In the genomic region with DNA sequence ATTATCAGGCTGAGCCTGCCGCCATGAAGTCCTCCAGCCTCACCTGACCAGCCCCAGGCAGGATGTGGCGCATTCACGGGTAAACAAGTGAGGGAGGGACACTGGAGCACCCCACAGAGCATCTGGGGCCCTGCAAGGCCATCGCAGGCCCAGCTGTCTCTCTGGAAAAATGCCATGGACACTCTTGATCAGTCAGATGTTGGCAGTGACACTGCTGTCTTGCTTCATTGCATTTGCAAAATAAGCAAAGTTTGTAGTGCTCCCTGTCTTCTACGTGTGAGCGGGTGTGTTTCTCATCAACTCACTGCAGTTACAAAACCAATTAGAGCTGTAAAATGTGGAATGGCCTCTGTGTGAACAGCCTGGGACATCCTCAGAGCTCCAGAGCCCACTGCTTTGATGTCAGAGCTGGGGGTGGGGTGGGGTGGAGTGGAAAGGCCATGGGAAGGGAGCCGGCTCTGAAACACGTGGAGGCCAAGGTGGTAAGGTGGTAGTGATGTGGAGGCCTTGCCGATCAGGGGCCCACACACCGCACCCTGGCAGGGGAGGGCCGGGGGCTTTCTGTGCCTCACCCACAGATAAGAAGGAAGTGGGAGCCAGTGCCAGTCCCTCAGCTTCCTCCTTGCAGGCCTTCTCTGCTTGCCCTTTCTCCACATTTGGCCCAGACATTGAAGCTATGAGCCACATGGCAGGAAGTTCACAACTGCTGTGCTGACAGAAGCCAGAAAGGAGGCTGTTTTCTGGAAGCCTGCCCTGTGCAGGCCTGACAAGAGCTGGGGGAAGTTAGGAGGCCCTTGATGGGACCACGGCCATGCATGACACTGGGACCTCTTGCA, we compare ENCODE assay signal across 9 cellular contexts.
DNase-seq lines count a peak whose midpoint lies in the region; ATAC-seq and TF ChIP-seq lines count a peak whose summit lies in the region.
"Had no signal": no experiment of that assay in that cellular context is flagged by ENCODE, and none has a peak within 500 bp of the region (broad histone marks: within the 10 kb centered on the region; RNA-seq: fewer than 3 reads in every experiment).

No MANE protein-coding gene starts in this region.

- H3K9me3 ChIP-seq in H9 (ENCODE audit: control insufficient read depth, low read depth, low read length), result no peaks in the 10 kb centered on the region
- no peaks in the 10 kb centered on the region for H3K9me3 ChIP-seq in left ventricle myocardium inferior (replicated peaks)
- H3K9me3 ChIP-seq in sigmoid colon, result no peaks in the 10 kb centered on the region

- H3K4me2 ChIP-seq in H9 (ENCODE audit: insufficient read depth, insufficient read length, low read length), result no peak overlapping the region

- H3K14ac ChIP-seq in H9 (ENCODE audit: insufficient read depth, low read length), result no peak overlapping the region

- DNase-seq in H9 (no peak), left ventricle myocardium inferior (peak; percentile 74), sigmoid colon (peak; percentile 93), HK-2 (ENCODE audit: unreplicated experiment) (no peak), A172 (ENCODE audit: low spot score) (no peak)
- DNase-seq: activated B cell treated with CpG ODN at 0.5 μM for 24 hours had no signal

- H3T11ph ChIP-seq in H9 (ENCODE audit: low read length), result no peak overlapping the region

- peaks cover 35 to 40% of the 10 kb centered on the region in 2 experiments for H3K4me1 Mint-ChIP-seq in H9
- peaks cover 5% of the 10 kb centered on the region for H3K4me1 Mint-ChIP-seq in activated T-helper 17 cell treated with anti-CD3 and anti-CD28 coated beads, Interleukin-2, amount 50 U/mL, for 72 hours

- no peaks in the 10 kb centered on the region for H3K79me2 ChIP-seq in H9 (ENCODE audit: insufficient read depth, low read length)

- H2BK15ac ChIP-seq in H9 (ENCODE audit: low read depth, low read length), result no peak overlapping the region

- H3K9ac ChIP-seq in H9 (ENCODE audit: extremely low read depth, insufficient read length, low read length), result no peak overlapping the region

- peak in 3 of 4 donors; percentile 31 to 78 (median 40) for TF ChIP-seq EP300 in sigmoid colon (IDR thresholded peaks at IDR 0.05)

- intact Hi-C loops in left ventricle myocardium inferior (cut with micrococcal nuclease), result no loop called here
- intact Hi-C loops in sigmoid colon (cut with DNase I), result loop anchor here (5.0 to 10.0 kb wide), 4 partner anchors 88 to 235 kb away; no protein-coding TSS in a partner anchor

- H3K27ac Mint-ChIP-seq in H9, result no peak overlapping the region
- H3K27ac Mint-ChIP-seq in activated T-helper 17 cell treated with anti-CD3 and anti-CD28 coated beads, Interleukin-2, amount 50 U/mL, for 72 hours, result no peak overlapping the region
- H3K27ac Mint-ChIP-seq: activated B cell treated with CpG ODN at 0.5 μM for 24 hours had no signal

- H4K20me1 ChIP-seq in H9 (ENCODE audit: control insufficient read depth, insufficient read depth, insufficient read length), result no peaks in the 10 kb centered on the region

- no peak for ATAC-seq in HG03159 (IDR thresholded peaks at IDR 0.05; ENCODE audit: unreplicated experiment)
- ATAC-seq in activated T-helper 17 cell treated with anti-CD3 and anti-CD28 coated beads, Interleukin-2, amount 50 U/mL, for 72 hours (replicated peaks), result no peak

- H3K27me3 Mint-ChIP-seq in H9 (ENCODE audit: low read depth), result no peaks in the 10 kb centered on the region; the same call in 1 of the 2 replicates
- H3K27me3 Mint-ChIP-seq in activated T-helper 17 cell treated with anti-CD3 and anti-CD28 coated beads, Interleukin-2, amount 50 U/mL, for 72 hours, result no peaks in the 10 kb centered on the region

- no peak overlapping the region for H4K91ac ChIP-seq in H9 (ENCODE audit: insufficient read length, low read depth, low read length)

- no peak overlapping the region for H3K27ac ChIP-seq in H9 (ENCODE audit: insufficient read length, low read depth, low read length)
- H3K27ac ChIP-seq in left ventricle myocardium inferior (replicated peaks), result peak overlapping the region; percentile 76
- H3K27ac ChIP-seq in sigmoid colon, result peak overlapping the region; percentile 15 to 82 (median 70)

- H3K27me3 ChIP-seq in H9 (ENCODE audit: insufficient read depth, low read length), result no peaks in the 10 kb centered on the region
- no peaks in the 10 kb centered on the region for H3K27me3 ChIP-seq in left ventricle myocardium inferior (ENCODE audit: low read depth)
- H3K27me3 ChIP-seq in sigmoid colon, result no peaks in the 10 kb centered on the region

- no peak overlapping the region for H2BK12ac ChIP-seq in H9 (ENCODE audit: insufficient read length, low read depth, low read length)

- H3K4ac ChIP-seq in H9 (ENCODE audit: low read depth, low read length), result no peak overlapping the region

- no peaks in the 10 kb centered on the region; a peak in 1 of 5 replicates for H3K9me3 Mint-ChIP-seq in H9
- H3K9me3 Mint-ChIP-seq in activated T-helper 17 cell treated with anti-CD3 and anti-CD28 coated beads, Interleukin-2, amount 50 U/mL, for 72 hours, result no peaks in the 10 kb centered on the region
- H3K9me3 Mint-ChIP-seq: activated B cell treated with CpG ODN at 0.5 μM for 24 hours had no signal

- H3K23ac ChIP-seq in H9 (ENCODE audit: insufficient read length, low read depth, low read length), result no peak overlapping the region

- H3K18ac ChIP-seq in H9 (ENCODE audit: insufficient read length, low read depth, low read length), result peak overlapping the region; percentile 11

- no peak overlapping the region for H2AFZ ChIP-seq in H9 (ENCODE audit: low read length)

- no peak overlapping the region for H4K8ac ChIP-seq in H9 (replicated peaks; ENCODE audit: insufficient read length, low read depth, low read length)

- H3K23me2 ChIP-seq in H9 (ENCODE audit: insufficient read length, low read depth, low read length, poor library complexity, severe bottlenecking), result no peaks in the 10 kb centered on the region

- H3K36me3 ChIP-seq in left ventricle myocardium inferior, result no peaks in the 10 kb centered on the region
- no peaks in the 10 kb centered on the region for H3K36me3 ChIP-seq in sigmoid colon

- H2BK5ac ChIP-seq in H9 (ENCODE audit: insufficient read length, low read length), result no peak overlapping the region

- no peak overlapping the region for H2BK20ac ChIP-seq in H9 (ENCODE audit: low read depth, low read length, poor library complexity, severe bottlenecking)

- no peak for TF ChIP-seq POLR2A in sigmoid colon (IDR thresholded peaks at IDR 0.05)

- no peak overlapping the region for H2AK5ac ChIP-seq in H9 (ENCODE audit: insufficient read length, low read length)

- no peaks in the 10 kb centered on the region for H3K79me1 ChIP-seq in H9 (ENCODE audit: insufficient read depth, low read depth, low read length, poor library complexity, severe bottlenecking)

- H3K4me3 ChIP-seq in left ventricle myocardium inferior, result no peak overlapping the region
- no peak overlapping the region for H3K4me3 ChIP-seq in sigmoid colon

- TF ChIP-seq CTCF in H9 (conservative IDR thresholded peaks at IDR 0.05), result no peak
- no peak for TF ChIP-seq CTCF in left ventricle myocardium inferior (IDR thresholded peaks at IDR 0.05; ENCODE audit: borderline replicate concordance)
- no peak for TF ChIP-seq CTCF in sigmoid colon (IDR thresholded peaks at IDR 0.05)

- no peak overlapping the region for H3K4me3 Mint-ChIP-seq in H9
- H3K4me3 Mint-ChIP-seq in activated T-helper 17 cell treated with anti-CD3 and anti-CD28 coated beads, Interleukin-2, amount 50 U/mL, for 72 hours, result no peak overlapping the region
- H3K4me3 Mint-ChIP-seq: activated B cell treated with CpG ODN at 0.5 μM for 24 hours had no signal

- H4K5ac ChIP-seq in H9 (ENCODE audit: insufficient read length, low read depth, low read length), result no peak overlapping the region

- no CpG with 5 or more reads among the region's 12 CpGs for WGBS in H9 (ENCODE audit: extremely low coverage, insufficient read length, low lambda C conversion rate)
- 46 to 57% methylated on average over 12 of the region's 12 CpGs for WGBS in sigmoid colon, 2 donors

- H2BK120ac ChIP-seq in H9 (ENCODE audit: low read depth, low read length, poor library complexity, severe bottlenecking), result no peak overlapping the region

- H3K36me3 Mint-ChIP-seq in H9 (ENCODE audit: insufficient read depth in 1 of 3, low read depth in 3 of 3), result no peaks in the 10 kb centered on the region
- no peaks in the 10 kb centered on the region for H3K36me3 Mint-ChIP-seq in activated T-helper 17 cell treated with anti-CD3 and anti-CD28 coated beads, Interleukin-2, amount 50 U/mL, for 72 hours (ENCODE audit: low read depth)

- H3K4me1 ChIP-seq in H9 (ENCODE audit: insufficient read depth, low read length) (peaks cover 8% of the 10 kb centered on the region; the same call in 1 of the 2 replicates), left ventricle myocardium inferior (peaks cover 44% of the 10 kb centered on the region), sigmoid colon (peaks cover 0 to 53% (median 44%) of the 10 kb centered on the region in 4 donors)

- H3K56ac ChIP-seq in H9 (ENCODE audit: insufficient read length, low read depth, low read length), result no peak overlapping the region

TF ChIP-seq in PFSK-1, 5 proteins besides CTCF, POLR2A, EP300 and RAD21 (continues in another document):
- TF ChIP-seq REST (IDR thresholded peaks at IDR 0.05; ENCODE audit: insufficient read depth in 1 of 2, low read depth in 2 of 2, low read length in 2 of 2), result no peak
- TF ChIP-seq FOXP2 (optimal IDR thresholded peaks at IDR 0.05; ENCODE audit: borderline replicate concordance, extremely low read depth, extremely low read length, insufficient read depth), result peak; percentile 74

Comparison
In these comparisons a context has a peak if more than half of its experiments do, and no peak if none do; other contexts are left out.
1. DNase-seq: peak in left ventricle myocardium inferior (single experiment) and sigmoid colon (single experiment); none in H9 (single experiment), HK-2 (single experiment) and A172 (single experiment).